1 cellular context compared by ENCODE assay signal in the genomic region with DNA sequence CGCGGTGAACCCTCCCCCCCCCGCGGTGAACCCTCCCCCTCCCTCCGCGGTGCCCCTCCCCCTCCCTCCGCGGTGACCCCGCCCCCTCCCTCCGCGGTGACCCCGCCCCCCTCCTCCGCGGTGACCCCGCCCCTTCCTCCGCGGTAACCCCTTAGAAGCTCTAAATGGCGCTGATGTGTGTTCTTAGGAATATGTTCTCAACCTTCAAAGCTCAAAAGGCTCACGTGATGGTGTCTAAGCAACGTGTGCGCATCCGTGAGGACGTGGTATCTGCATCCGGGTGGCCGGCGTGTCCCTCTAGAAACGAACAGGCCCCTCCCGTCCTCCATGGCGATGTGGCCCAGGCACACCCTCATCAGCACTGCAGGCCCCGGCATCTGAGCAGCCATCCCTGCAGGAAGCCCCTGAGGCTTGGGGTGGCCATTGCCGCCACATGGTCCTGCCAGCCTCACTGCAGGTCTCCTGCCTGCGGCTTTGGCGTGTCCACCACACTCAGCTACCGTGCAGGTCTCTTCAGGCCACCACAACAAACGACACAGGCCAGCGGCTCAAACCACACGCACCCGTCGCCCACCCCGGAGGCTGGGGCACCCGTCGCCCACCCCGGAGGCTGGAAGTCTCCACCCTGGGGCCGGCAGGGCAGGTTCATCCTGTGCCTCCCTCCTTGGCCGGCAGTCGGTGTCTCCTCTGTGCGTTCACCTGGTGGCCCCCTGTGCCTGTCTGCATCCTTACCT.
TF ChIP-seq lines count a peak whose summit lies in the region.

No MANE protein-coding gene starts in this region.

TF ChIP-seq in K562, 482 proteins besides CTCF, POLR2A, EP300 and RAD21 (continued from another document):
- TF ChIP-seq, protein P1, sequence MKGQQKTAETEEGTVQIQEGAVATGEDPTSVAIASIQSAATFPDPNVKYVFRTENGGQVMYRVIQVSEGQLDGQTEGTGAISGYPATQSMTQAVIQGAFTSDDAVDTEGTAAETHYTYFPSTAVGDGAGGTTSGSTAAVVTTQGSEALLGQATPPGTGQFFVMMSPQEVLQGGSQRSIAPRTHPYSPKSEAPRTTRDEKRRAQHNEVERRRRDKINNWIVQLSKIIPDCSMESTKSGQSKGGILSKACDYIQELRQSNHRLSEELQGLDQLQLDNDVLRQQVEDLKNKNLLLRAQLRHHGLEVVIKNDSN (CRISPR knock-in tag; IDR thresholded peaks at IDR 0.05) = peak; percentile 82
